ENCODE assay signal across 10 cellular contexts in genomic region chr18:74869904-74870863, GRCh38.
DNase-seq lines count a peak whose midpoint lies in the region; ATAC-seq lines count a peak whose summit lies in the region.
"Had no signal": no experiment of that assay in that cellular context is flagged by ENCODE, and none has a peak within 500 bp of the region (broad histone marks: within the 10 kb centered on the region; RNA-seq: fewer than 3 reads in every experiment).

No MANE protein-coding gene starts in this region.

- ATAC-seq in GM18520 (IDR thresholded peaks at IDR 0.05; ENCODE audit: unreplicated experiment), result peak; percentile 72
- peak; percentile 96 for ATAC-seq in GM21723 (IDR thresholded peaks at IDR 0.05; ENCODE audit: unreplicated experiment)
- peak; percentile 92 for ATAC-seq in HG03439 (IDR thresholded peaks at IDR 0.05; ENCODE audit: unreplicated experiment)
- no peak for ATAC-seq in right cardiac atrium

- H3K9me3 ChIP-seq in right cardiac atrium (ENCODE audit: control insufficient read depth, low read length), result no peaks in the 10 kb centered on the region
- H3K9me3 ChIP-seq: thoracic aorta had no signal

- H3K27ac ChIP-seq in right cardiac atrium (ENCODE audit: low read length), result no peak overlapping the region
- H3K27ac ChIP-seq: thoracic aorta had no signal

- H3K4me3 ChIP-seq in right cardiac atrium (ENCODE audit: low read length), result no peak overlapping the region
- H3K4me3 ChIP-seq: thoracic aorta had no signal

- H3K4me1 ChIP-seq in right cardiac atrium (ENCODE audit: control insufficient read depth, insufficient read depth, low read length), result peaks cover 2% of the 10 kb centered on the region

- no peaks in the 10 kb centered on the region for H3K27me3 ChIP-seq in right cardiac atrium (ENCODE audit: control insufficient read depth, insufficient read depth)

- DNase-seq in kidney glomerular epithelial cell (lab: John Stamatoyannopoulos, UW) (peak; percentile 19), right cardiac atrium (no peak), NAMALWA (ENCODE audit: low spot score) (no peak), DMS 273 (lab: John Stamatoyannopoulos, UW; ENCODE audit: unreplicated experiment) (no peak), NCI-H1092 (lab: John Stamatoyannopoulos, UW) (no peak)
- DNase-seq: Kasumi-1 had no signal

- intact Hi-C loops in right cardiac atrium (cut with DNase I), result loop anchor here in 1 of 4 donors (10.0 kb wide), 1 partner anchor 65 kb away; no protein-coding TSS in a partner anchor

- WGBS in right cardiac atrium, result 80% methylated on average over 5 of the region's 5 CpGs

Comparison
In these comparisons a context has a peak if more than half of its experiments do, and no peak if none do; other contexts are left out.
1. ATAC-seq: peak in GM18520 (single experiment), GM21723 (single experiment) and HG03439 (single experiment); none in right cardiac atrium (0 of 2).